ENCODE assay signal across 19 cellular contexts in genomic region chr5:53250151-53250550, GRCh38.
DNase-seq lines count a peak whose midpoint lies in the region; ATAC-seq, FAIRE-seq and TF ChIP-seq lines count a peak whose summit lies in the region.
"Had no signal": no experiment of that assay in that cellular context is flagged by ENCODE, and none has a peak within 500 bp of the region (broad histone marks: within the 10 kb centered on the region; RNA-seq: fewer than 3 reads in every experiment).

No MANE protein-coding gene starts in this region.

- H3K36me3 ChIP-seq in ascending aorta, result no peaks in the 10 kb centered on the region
- H3K36me3 ChIP-seq in keratinocyte (ENCODE audit: control insufficient read depth in 2 of 2, extremely low read depth in 1 of 2, insufficient read depth in 2 of 2, low read length in 2 of 2), result peaks cover 0 to 2% of the 10 kb centered on the region in 2 experiments
- H3K36me3 ChIP-seq in smooth muscle cell (ENCODE audit: low read depth), result no peaks in the 10 kb centered on the region
- H3K36me3 ChIP-seq: BE2C, SJCRH30 had no signal

- H3K9me3 Mint-ChIP-seq in HFFc6, result no peaks in the 10 kb centered on the region
- H3K9me3 Mint-ChIP-seq: CD4-positive, alpha-beta memory T cell; IgD-negative memory B cell had no signal

- H3K4me3 Mint-ChIP-seq in HFFc6, result peak overlapping the region; percentile 44
- H3K4me3 Mint-ChIP-seq: CD4-positive, alpha-beta memory T cell; IgD-negative memory B cell had no signal

- no peak overlapping the region for H2AFZ ChIP-seq in keratinocyte (ENCODE audit: control insufficient read depth, low read length)
- H2AFZ ChIP-seq in smooth muscle cell (ENCODE audit: low read depth), result peak overlapping the region; percentile 67

- DNase-seq in HFFc6 (no peak), ascending aorta (ENCODE audit: low spot score in 2 of 2) (no peak), keratinocyte (ENCODE audit: low read depth, low spot score) (no peak), smooth muscle cell (lab: John Stamatoyannopoulos, UW; ENCODE audit: unreplicated experiment) (no peak), DMS153 treated with DMSO at 0.1 percent for 48 hours (lab: John Stamatoyannopoulos, UW; ENCODE audit: unreplicated experiment) (no peak)
- DNase-seq in effector CD4-positive, alpha-beta T cell, result no peak
- DNase-seq: BE2C; CD4-positive, alpha-beta memory T cell; DND-41; GDM1; MV-4-11; NCI-H1417 treated with DMSO at 0.1 percent for 48 hours; NCI-H2029; NCI-H510A treated with DMSO at 0.1 percent for 48 hours; RPMI8226; SJCRH30 had no signal

- H3K4me1 ChIP-seq in ascending aorta (peaks cover 0 to 10% of the 10 kb centered on the region in 2 donors), keratinocyte (ENCODE audit: control insufficient read depth, extremely low read depth, insufficient read depth, low read length) (peaks cover 75% of the 10 kb centered on the region), smooth muscle cell (ENCODE audit: low read depth) (peaks cover 13% of the 10 kb centered on the region)
- H3K4me1 ChIP-seq: BE2C had no signal

- peak; percentile 76 for FAIRE-seq in keratinocyte (lab: Jason Lieb, UNC)
- FAIRE-seq: D721Med had no signal

- H4K20me1 ChIP-seq in keratinocyte (ENCODE audit: control insufficient read depth, extremely low read depth, insufficient read depth, low read length) (no peaks in the 10 kb centered on the region), smooth muscle cell (ENCODE audit: low read depth) (no peaks in the 10 kb centered on the region)

- no peaks in the 10 kb centered on the region for H3K36me3 Mint-ChIP-seq in HFFc6 (ENCODE audit: low read depth)
- H3K36me3 Mint-ChIP-seq: CD4-positive, alpha-beta memory T cell; IgD-negative memory B cell had no signal

- no peak for TF ChIP-seq CTCF in HFFc6 (IDR thresholded peaks at IDR 0.05)
- TF ChIP-seq CTCF in ascending aorta (IDR thresholded peaks at IDR 0.05), result no peak
- TF ChIP-seq CTCF in keratinocyte (optimal IDR thresholded peaks at IDR 0.05 in 1 of 3, IDR thresholded peaks at IDR 0.05 in 1 of 3, conservative IDR thresholded peaks at IDR 0.05 in 1 of 3; ENCODE audit: extremely low read depth in 1 of 3, insufficient read depth in 2 of 3, low read length in 3 of 3), result no peak
- no peak for TF ChIP-seq CTCF in smooth muscle cell (IDR thresholded peaks at IDR 0.05; ENCODE audit: borderline replicate concordance, insufficient read depth, poor library complexity, severe bottlenecking)

- H3K9me3 ChIP-seq in ascending aorta, result no peaks in the 10 kb centered on the region
- no peaks in the 10 kb centered on the region for H3K9me3 ChIP-seq in keratinocyte (ENCODE audit: control insufficient read depth, low read depth, low read length)
- no peaks in the 10 kb centered on the region for H3K9me3 ChIP-seq in smooth muscle cell (replicated peaks; ENCODE audit: low read depth)
- H3K9me3 ChIP-seq: BE2C, SJCRH30 had no signal

- H3K4me3 ChIP-seq in ascending aorta (no peak overlapping the region), keratinocyte (ENCODE audit: control insufficient read depth in 2 of 3, extremely low read depth in 1 of 3, insufficient read depth in 2 of 3, low read depth in 1 of 3, low read length in 3 of 3) (no peak overlapping the region), smooth muscle cell (no peak overlapping the region)
- H3K4me3 ChIP-seq: SJCRH30 had no signal

- dilution Hi-C loops in keratinocyte (cut with MboI; ENCODE audit: extremely low pct_ligation_motif_present, low sequenced_read_pairs), result no loop called here

- peak overlapping the region; percentile 52 for H3K9ac ChIP-seq in keratinocyte (ENCODE audit: control insufficient read depth, extremely low read depth, insufficient read depth, low read length)
- H3K9ac ChIP-seq in smooth muscle cell (ENCODE audit: low read depth), result peak overlapping the region; percentile 9

- H3K4me2 ChIP-seq in keratinocyte (ENCODE audit: control insufficient read depth, extremely low read depth, insufficient read depth, low read depth, low read length) (no peak overlapping the region), smooth muscle cell (peak overlapping the region; percentile 70)

- no peak for ATAC-seq in HG03521 (IDR thresholded peaks at IDR 0.05; ENCODE audit: unreplicated experiment)

- H3K79me2 ChIP-seq in keratinocyte (ENCODE audit: control insufficient read depth, insufficient read depth, low read length), result peaks cover 3% of the 10 kb centered on the region
- no peaks in the 10 kb centered on the region for H3K79me2 ChIP-seq in smooth muscle cell (ENCODE audit: low read depth)

- H3K27ac Mint-ChIP-seq in HFFc6, result peak overlapping the region; percentile 70
- H3K27ac Mint-ChIP-seq: CD4-positive, alpha-beta memory T cell had no signal

- 90% methylated on average over 3 of the region's 3 CpGs for WGBS in smooth muscle cell (ENCODE audit: low lambda C conversion rate)

- intact Hi-C loops in ascending aorta (cut with DNase I), result no loop called here

- H3K4me1 Mint-ChIP-seq in HFFc6 (ENCODE audit: low read depth), result peaks cover 83% of the 10 kb centered on the region

- peaks cover 3% of the 10 kb centered on the region; the same call in 1 of the 2 replicates for H3K27me3 Mint-ChIP-seq in HFFc6 (ENCODE audit: insufficient read depth)
- H3K27me3 Mint-ChIP-seq: IgD-negative memory B cell had no signal

- no peaks in the 10 kb centered on the region for H3K27me3 ChIP-seq in ascending aorta
- no peaks in the 10 kb centered on the region for H3K27me3 ChIP-seq in keratinocyte (ENCODE audit: control insufficient read depth, extremely low read depth, insufficient read depth, low read length)
- no peaks in the 10 kb centered on the region for H3K27me3 ChIP-seq in smooth muscle cell (ENCODE audit: low read depth)
- H3K27me3 ChIP-seq: BE2C, SJCRH30 had no signal

- peaks cover 6% of the 10 kb centered on the region for H3F3A ChIP-seq in smooth muscle cell (ENCODE audit: low read depth)

- peak overlapping the region; percentile 52 to 68 for H3K27ac ChIP-seq in ascending aorta
- H3K27ac ChIP-seq in keratinocyte (ENCODE audit: control insufficient read depth, insufficient read depth, low read length), result peak overlapping the region; percentile 82
- peak overlapping the region; percentile 89 for H3K27ac ChIP-seq in smooth muscle cell (ENCODE audit: low read depth)
- H3K27ac ChIP-seq: SJCRH30 had no signal

- no peaks in the 10 kb centered on the region for H3K9me1 ChIP-seq in keratinocyte (ENCODE audit: control insufficient read depth, extremely low read depth, insufficient read depth, low read length)
